In genomic region chr22:24996420-24996952, GRCh38 we compare ENCODE assay signal across 10 cellular contexts. TPM values are rescaled to one million over a fixed set of nuclear protein-coding genes. Genes with fewer than 3 reads are reported as not detected.
DNase-seq lines count a peak whose midpoint lies in the region; ATAC-seq and TF ChIP-seq lines count a peak whose summit lies in the region.
"Had no signal": no experiment of that assay in that cellular context is flagged by ENCODE, and none has a peak within 500 bp of the region (broad histone marks: within the 10 kb centered on the region; RNA-seq: fewer than 3 reads in every experiment).

No MANE protein-coding gene starts in this region.

- peak overlapping the region; percentile 36 for H3K4me3 Mint-ChIP-seq in endodermal cell
- no peak overlapping the region for H3K4me3 Mint-ChIP-seq in activated T-helper 1 cell treated with anti-CD3 and anti-CD28 coated beads, Interleukin-12 subunit alpha, Interleukin-12 subunit beta, Interleukin-2, Interleukin-4 antibody, amounts not matched to agents 30 ng/mL and 10 ng/mL and 1 ng/mL, durations not matched to agents 14 hours and 24 hours and 36 hours
- H3K4me3 Mint-ChIP-seq: activated naive CD4-positive, alpha-beta T cell treated with anti-CD3 and anti-CD28 coated beads for 36 hours had no signal

- H3K9me3 Mint-ChIP-seq in endodermal cell, result no peaks in the 10 kb centered on the region
- H3K9me3 Mint-ChIP-seq in activated T-helper 1 cell treated with anti-CD3 and anti-CD28 coated beads, Interleukin-12 subunit alpha, Interleukin-12 subunit beta, Interleukin-2, Interleukin-4 antibody, amounts not matched to agents 30 ng/mL and 10 ng/mL and 1 ng/mL, durations not matched to agents 14 hours and 24 hours and 36 hours, result no peaks in the 10 kb centered on the region
- H3K9me3 Mint-ChIP-seq: activated naive CD4-positive, alpha-beta T cell treated with anti-CD3 and anti-CD28 coated beads for 36 hours had no signal

- peaks cover 3% of the 10 kb centered on the region for H3K36me3 Mint-ChIP-seq in endodermal cell (ENCODE audit: low read depth)
- peaks cover 5% of the 10 kb centered on the region for H3K36me3 Mint-ChIP-seq in activated T-helper 1 cell treated with anti-CD3 and anti-CD28 coated beads, Interleukin-12 subunit alpha, Interleukin-12 subunit beta, Interleukin-2, Interleukin-4 antibody, amounts not matched to agents 30 ng/mL and 10 ng/mL and 1 ng/mL, durations not matched to agents 14 hours and 24 hours and 36 hours (ENCODE audit: low read depth)

- ATAC-seq in HG03025 (IDR thresholded peaks at IDR 0.05; ENCODE audit: low FRiP score, unreplicated experiment) (no peak), GM21529 (IDR thresholded peaks at IDR 0.05; ENCODE audit: unreplicated experiment) (no peak)
- no peak for ATAC-seq in stimulated activated naive CD8-positive, alpha-beta T cell treated with anti-CD3 and anti-CD28 coated beads, Interleukin-15, Interleukin-2, amounts not matched to agents 100 U/mL and 50 U/mL, for 24 hours

- TF ChIP-seq CTCF in endodermal cell (conservative IDR thresholded peaks at IDR 0.05), result no peak

- no peaks in the 10 kb centered on the region for H3K9me3 ChIP-seq in endodermal cell (ENCODE audit: control insufficient read depth, low read length)
- H3K9me3 ChIP-seq: neutrophil had no signal

- H3K9ac ChIP-seq in endodermal cell (ENCODE audit: extremely low read depth, low read length, poor library complexity, severe bottlenecking), result peak overlapping the region; percentile 37

- H3K4me1 Mint-ChIP-seq in endodermal cell, result peaks cover 48% of the 10 kb centered on the region
- peaks cover 48% of the 10 kb centered on the region for H3K4me1 Mint-ChIP-seq in activated T-helper 1 cell treated with anti-CD3 and anti-CD28 coated beads, Interleukin-12 subunit alpha, Interleukin-12 subunit beta, Interleukin-2, Interleukin-4 antibody, amounts not matched to agents 30 ng/mL and 10 ng/mL and 1 ng/mL, durations not matched to agents 14 hours and 24 hours and 36 hours (ENCODE audit: low read depth)

- peak overlapping the region; percentile 72 for H3K4me3 ChIP-seq in endodermal cell (ENCODE audit: low read length)

- H3K27me3 Mint-ChIP-seq in endodermal cell (ENCODE audit: insufficient read depth), result no peaks in the 10 kb centered on the region
- peaks cover 2% of the 10 kb centered on the region for H3K27me3 Mint-ChIP-seq in activated T-helper 1 cell treated with anti-CD3 and anti-CD28 coated beads, Interleukin-12 subunit alpha, Interleukin-12 subunit beta, Interleukin-2, Interleukin-4 antibody, amounts not matched to agents 30 ng/mL and 10 ng/mL and 1 ng/mL, durations not matched to agents 14 hours and 24 hours and 36 hours (ENCODE audit: insufficient read depth)

- no peaks in the 10 kb centered on the region for H3K36me3 ChIP-seq in endodermal cell (ENCODE audit: control insufficient read depth, insufficient read depth, low read length)
- H3K36me3 ChIP-seq: neutrophil had no signal

- H3K27me3 ChIP-seq in endodermal cell (ENCODE audit: control insufficient read depth, insufficient read depth, low read length, poor library complexity, severe bottlenecking), result no peaks in the 10 kb centered on the region
- H3K27me3 ChIP-seq: neutrophil had no signal

- DNase-seq in DMS153 treated with DMSO at 0.1 percent for 48 hours (lab: John Stamatoyannopoulos, UW; ENCODE audit: unreplicated experiment) (peak; percentile 81), NCI-H510A (lab: John Stamatoyannopoulos, UW) (peak; percentile 83), endodermal cell (peak; percentile 96), myocyte (ENCODE audit: low read depth) (peak; percentile 83)
- no peak for DNase-seq in activated T-helper 1 cell treated with anti-CD3 and anti-CD28 coated beads, Interleukin-12 subunit alpha, Interleukin-12 subunit beta, Interleukin-2, Interleukin-4 antibody, amounts not matched to agents 30 ng/mL and 10 ng/mL and 1 ng/mL, durations not matched to agents 14 hours and 24 hours and 36 hours (ENCODE audit: low spot score)
- DNase-seq in stimulated activated naive CD8-positive, alpha-beta T cell treated with anti-CD3 and anti-CD28 coated beads, Interleukin-15, Interleukin-2, amounts not matched to agents 100 U/mL and 50 U/mL, for 24 hours, result no peak
- DNase-seq: activated naive CD4-positive, alpha-beta T cell treated with anti-CD3 and anti-CD28 coated beads for 36 hours had no signal

- peaks cover 15% of the 10 kb centered on the region for H3K4me1 ChIP-seq in endodermal cell (ENCODE audit: control insufficient read depth, insufficient read depth, low read length)

- H3K27ac ChIP-seq in endodermal cell (ENCODE audit: low read depth, low read length), result peak overlapping the region; percentile 50
- H3K27ac ChIP-seq: neutrophil had no signal

- H3K27ac Mint-ChIP-seq in endodermal cell, result peak overlapping the region; percentile 92
- H3K27ac Mint-ChIP-seq in activated T-helper 1 cell treated with anti-CD3 and anti-CD28 coated beads, Interleukin-12 subunit alpha, Interleukin-12 subunit beta, Interleukin-2, Interleukin-4 antibody, amounts not matched to agents 30 ng/mL and 10 ng/mL and 1 ng/mL, durations not matched to agents 14 hours and 24 hours and 36 hours, result no peak overlapping the region
- H3K27ac Mint-ChIP-seq: activated naive CD4-positive, alpha-beta T cell treated with anti-CD3 and anti-CD28 coated beads for 36 hours had no signal

- 0 to 5% methylated on average over 1 to 5 of the region's 5 CpGs for WGBS in endodermal cell (ENCODE audit: insufficient coverage in 1 of 2, insufficient read length in 1 of 2), 2 experiments

- intact Hi-C loops in activated T-helper 1 cell treated with anti-CD3 and anti-CD28 coated beads, Interleukin-12 subunit alpha, Interleukin-12 subunit beta, Interleukin-2, Interleukin-4 antibody, amounts not matched to agents 30 ng/mL and 10 ng/mL and 1 ng/mL, durations not matched to agents 14 hours and 24 hours and 36 hours (cut with micrococcal nuclease), result no loop called here

RNA-seq across cellular contexts. Expression of gene KIAA1671, which starts 44.0 kb away (rescaled TPM):
- total RNA-seq in endodermal cell (10 to 100 TPM; 38.8 to 43.7 TPM), myocyte (10.4 and 11.2 TPM in 2 replicates)
- 8.8 TPM for polyA plus RNA-seq in endodermal cell (2013, experiment 1 of 2)
- 9.4 TPM for polyA plus RNA-seq in endodermal cell (2013, experiment 2 of 2)
- 11.1 TPM for polyA plus RNA-seq in myocyte (2012)
- total RNA-seq in activated T-helper 1 cell treated with anti-CD3 and anti-CD28 coated beads, Interleukin-12 subunit alpha, Interleukin-12 subunit beta, Interleukin-2, Interleukin-4 antibody, amounts not matched to agents 30 ng/mL and 10 ng/mL and 1 ng/mL, durations not matched to agents 14 hours and 24 hours and 36 hours, result 16.5 and 17.6 TPM in 2 replicates

RNA-seq across cellular contexts. Expression of gene LHFPL7, which starts 50.0 kb away (rescaled TPM):
- not detected for total RNA-seq in endodermal cell
- polyA plus RNA-seq in endodermal cell (2013, experiment 1 of 2), result not detected
- not detected for polyA plus RNA-seq in endodermal cell (2013, experiment 2 of 2)
- not detected in 2 replicates for total RNA-seq in myocyte
- not detected for polyA plus RNA-seq in myocyte (2012)
- total RNA-seq in activated T-helper 1 cell treated with anti-CD3 and anti-CD28 coated beads, Interleukin-12 subunit alpha, Interleukin-12 subunit beta, Interleukin-2, Interleukin-4 antibody, amounts not matched to agents 30 ng/mL and 10 ng/mL and 1 ng/mL, durations not matched to agents 14 hours and 24 hours and 36 hours, result not detected in 2 replicates
- total RNA-seq: activated naive CD4-positive, alpha-beta T cell treated with anti-CD3 and anti-CD28 coated beads for 36 hours had no signal

Comparison
In these comparisons a context has a peak if more than half of its experiments do, and no peak if none do; other contexts are left out.
1. DNase-seq: peak in DMS153 treated with DMSO at 0.1 percent for 48 hours (single experiment), NCI-H510A (single experiment), endodermal cell (single experiment) and myocyte (single experiment); none in activated T-helper 1 cell treated with anti-CD3 and anti-CD28 coated beads, Interleukin-12 subunit alpha, Interleukin-12 subunit beta, Interleukin-2, Interleukin-4 antibody, amounts not matched to agents 30 ng/mL and 10 ng/mL and 1 ng/mL, durations not matched to agents 14 hours and 24 hours and 36 hours (single experiment) and stimulated activated naive CD8-positive, alpha-beta T cell treated with anti-CD3 and anti-CD28 coated beads, Interleukin-15, Interleukin-2, amounts not matched to agents 100 U/mL and 50 U/mL, for 24 hours (single experiment).